ENCODE assay signal across 13 cellular contexts in genomic region chr1:110647254-110647891, GRCh38. TPM values are rescaled to one million over a fixed set of nuclear protein-coding genes. Genes with fewer than 3 reads are reported as not detected.
DNase-seq lines count a peak whose midpoint lies in the region; ATAC-seq and TF ChIP-seq lines count a peak whose summit lies in the region.
"Had no signal": no experiment of that assay in that cellular context is flagged by ENCODE, and none has a peak within 500 bp of the region (broad histone marks: within the 10 kb centered on the region; RNA-seq: fewer than 3 reads in every experiment).

No MANE protein-coding gene starts in this region.

- no peaks in the 10 kb centered on the region for H3K4me1 ChIP-seq in hepatocyte (ENCODE audit: insufficient read depth)

- no peaks in the 10 kb centered on the region for H3K27me3 Mint-ChIP-seq in activated CD8-positive, alpha-beta T cell treated with anti-CD3 and anti-CD28 coated beads for 36 hours

- peak overlapping the region; percentile 24 for H3K27ac ChIP-seq in hepatocyte
- no peak overlapping the region for H3K27ac ChIP-seq in caudate nucleus (ENCODE audit: low read depth, low read length)
- H3K27ac ChIP-seq: VCaP had no signal

- intact Hi-C loops in activated CD8-positive, alpha-beta T cell treated with anti-CD3 and anti-CD28 coated beads for 36 hours (cut with micrococcal nuclease), result loop anchor here (2.0 kb wide), 2 partner anchors 17 to 25 kb away; no protein-coding TSS in a partner anchor

- no peak overlapping the region for H3K4me3 Mint-ChIP-seq in activated CD8-positive, alpha-beta T cell treated with anti-CD3 and anti-CD28 coated beads for 36 hours

- DNase-seq in BJ (ENCODE audit: low read depth), result peak; percentile 32
- DNase-seq in HCEC 1CT, result peak; percentile 89
- DNase-seq in activated CD8-positive, alpha-beta T cell treated with anti-CD3 and anti-CD28 coated beads for 36 hours, result no peak
- DNase-seq in hepatocyte (ENCODE audit: low spot score), result no peak
- no peak for DNase-seq in OCI-M2 (lab: John Stamatoyannopoulos, UW; ENCODE audit: unreplicated experiment)
- DNase-seq in cerebellum (ENCODE audit: low spot score), result no peak
- no peak for DNase-seq in caudate nucleus (lab: John Stamatoyannopoulos, UW)
- DNase-seq: DMS 273 treated with DMSO at 0.1 percent for 48 hours, NCI-H82 had no signal

- peak; percentile 66 for ATAC-seq in activated CD8-positive, alpha-beta T cell treated with anti-CD3 and anti-CD28 coated beads for 36 hours
- no peak for ATAC-seq in HG03039 (IDR thresholded peaks at IDR 0.05; ENCODE audit: unreplicated experiment)
- ATAC-seq: esophagus mucosa had no signal

- H3K4me3 ChIP-seq in BJ (ENCODE audit: low read depth, low read length) (no peak overlapping the region), hepatocyte (no peak overlapping the region)

- H2AFZ ChIP-seq in hepatocyte, result no peak overlapping the region

- no peak overlapping the region for H3K4me2 ChIP-seq in hepatocyte

- no peaks in the 10 kb centered on the region for H3K36me3 ChIP-seq in BJ (ENCODE audit: control insufficient read depth, insufficient read depth, low read length)
- H3K36me3 ChIP-seq in hepatocyte (replicated peaks; ENCODE audit: insufficient read depth, low read depth), result no peaks in the 10 kb centered on the region

- H3K79me2 ChIP-seq in hepatocyte, result no peaks in the 10 kb centered on the region

- no peaks in the 10 kb centered on the region for H3K27me3 ChIP-seq in BJ (ENCODE audit: control insufficient read depth, insufficient read depth, low read length)
- peaks cover 19% of the 10 kb centered on the region for H3K27me3 ChIP-seq in hepatocyte

- no peaks in the 10 kb centered on the region for H3K9me3 ChIP-seq in hepatocyte (ENCODE audit: low read depth)

- H3K9me3 Mint-ChIP-seq in activated CD8-positive, alpha-beta T cell treated with anti-CD3 and anti-CD28 coated beads for 36 hours, result no peaks in the 10 kb centered on the region

- POLR2A ChIA-PET in BJ (lab: Charles Lee), result no interaction called here
- POLR2A ChIA-PET in activated CD8-positive, alpha-beta T cell treated with anti-CD3 and anti-CD28 coated beads for 36 hours (lab: Charles Lee), result interaction anchor here (0.8 to 9.3 kb wide), 10 partner anchors 9 to 309 kb away, joined by 3 to 131 read pairs (median 4); partner anchors contain the start of genes KCNA3 and RBM15

- H3K27ac Mint-ChIP-seq in activated CD8-positive, alpha-beta T cell treated with anti-CD3 and anti-CD28 coated beads for 36 hours, result no peak overlapping the region

- peaks cover 44% of the 10 kb centered on the region for H3K4me1 Mint-ChIP-seq in activated CD8-positive, alpha-beta T cell treated with anti-CD3 and anti-CD28 coated beads for 36 hours (ENCODE audit: low read depth)

- no peaks in the 10 kb centered on the region for H3K36me3 Mint-ChIP-seq in activated CD8-positive, alpha-beta T cell treated with anti-CD3 and anti-CD28 coated beads for 36 hours (ENCODE audit: low read depth)

- H4K20me1 ChIP-seq in hepatocyte (ENCODE audit: insufficient read depth, poor library complexity, severe bottlenecking), result no peaks in the 10 kb centered on the region

- H3K9me2 ChIP-seq in hepatocyte (replicated peaks; ENCODE audit: insufficient read depth), result no peaks in the 10 kb centered on the region

- CTCF ChIA-PET in BJ (lab: Yijun Ruan, JAX), result interaction anchor here (3.1 kb wide), 1 partner anchor 118 kb away, joined by 12 read pairs; no protein-coding TSS in a partner anchor
- CTCF ChIA-PET in activated CD8-positive, alpha-beta T cell treated with anti-CD3 and anti-CD28 coated beads for 36 hours (lab: Charles Lee), result interaction anchor here (0.8 to 5.9 kb wide), 15 partner anchors 10 to 136 kb away, joined by 3 to 66 read pairs (median 5); partner anchors contain the start of gene KCNA3

- no peak for TF ChIP-seq CTCF in BJ (IDR thresholded peaks at IDR 0.05; ENCODE audit: insufficient read depth, low read depth, low read length)
- TF ChIP-seq CTCF in activated CD8-positive, alpha-beta T cell treated with anti-CD3 and anti-CD28 coated beads for 36 hours (IDR thresholded peaks at IDR 0.05), result no peak
- TF ChIP-seq CTCF in hepatocyte (IDR thresholded peaks at IDR 0.05; ENCODE audit: poor library complexity), result no peak

- 55% methylated on average over 5 of the region's 5 CpGs for WGBS in hepatocyte (ENCODE audit: low lambda C conversion rate, missing lambda C conversion rate)

RNA-seq across cellular contexts. Expression of gene KCNA3, which starts 27.4 kb away (rescaled TPM):
- polyA plus RNA-seq in BJ (2011; rRNA removed) (0.38 and 0.39 TPM in 2 replicates), hepatocyte (not detected in 2 replicates)
- 0.41 and 0.90 TPM in 2 replicates for polyA minus RNA-seq in BJ (2011; rRNA and poly(A)+ RNA removed)
- total RNA-seq in activated CD8-positive, alpha-beta T cell treated with anti-CD3 and anti-CD28 coated beads for 36 hours, result 10 to 100 TPM; 15.5 to 16.2 TPM
- total RNA-seq in hepatocyte (0.20 and 0.43 TPM in 2 replicates), cerebellum (15.2 TPM)
- total RNA-seq: lung microvascular endothelial cell had no signal

RNA-seq across cellular contexts. Expression of gene KCNA2, which starts 41.2 kb away (rescaled TPM):
- polyA plus RNA-seq in BJ (2011; rRNA removed), result not detected in 2 replicates
- polyA minus RNA-seq in BJ (2011; rRNA and poly(A)+ RNA removed), result under 0.01 and 0.05 TPM in 2 replicates
- total RNA-seq in activated CD8-positive, alpha-beta T cell treated with anti-CD3 and anti-CD28 coated beads for 36 hours, result under 1 TPM; 0.02 to 0.14 TPM
- 0.40 TPM in 2 replicates for total RNA-seq in hepatocyte
- 0.80 TPM in 1 of 2 replicates, not detected in the other for polyA plus RNA-seq in hepatocyte
- 14.4 TPM for total RNA-seq in cerebellum
- total RNA-seq: lung microvascular endothelial cell had no signal

Comparison
In these comparisons a context has a peak if more than half of its experiments do, and no peak if none do; other contexts are left out.
1. DNase-seq: peak in BJ (single experiment) and HCEC 1CT (single experiment); none in activated CD8-positive, alpha-beta T cell treated with anti-CD3 and anti-CD28 coated beads for 36 hours (single experiment), hepatocyte (single experiment), OCI-M2 (single experiment), cerebellum (single experiment) and caudate nucleus (0 of 61).
2. RNA of gene KCNA3, which starts 27.4 kb away (total RNA-seq): 15.5 to 16.2 TPM in activated CD8-positive, alpha-beta T cell treated with anti-CD3 and anti-CD28 coated beads for 36 hours and 15.2 TPM in cerebellum (single experiment); 0.20 to 0.43 TPM in hepatocyte; every median in the first group is over 10 times any median in the second.
3. RNA of gene KCNA2, which starts 41.2 kb away (total RNA-seq): 14.4 TPM in cerebellum (single experiment); 0.40 TPM in hepatocyte and 0.02 to 0.14 TPM in activated CD8-positive, alpha-beta T cell treated with anti-CD3 and anti-CD28 coated beads for 36 hours; every median in the first group is over 10 times any median in the second.